Comparison of ENCODE assay signal across 8 cellular contexts in genomic region chr2:231781798-231782726, GRCh38. TPM values are rescaled to one million over a fixed set of nuclear protein-coding genes. Genes with fewer than 3 reads are reported as not detected.
DNase-seq lines count a peak whose midpoint lies in the region; ATAC-seq and TF ChIP-seq lines count a peak whose summit lies in the region.

No MANE protein-coding gene starts in this region.

- H3K27ac ChIP-seq in H9 (ENCODE audit: insufficient read length, low read depth, low read length) (no peak overlapping the region), SK-N-SH (ENCODE audit: low read depth in 2 of 2, low read length in 1 of 2) (peak overlapping the region; percentile 64 to 89; a peak in 3 of 4 replicates), upper lobe of left lung (peak overlapping the region; percentile 69 to 95 (median 88))

- no peak overlapping the region for H3T11ph ChIP-seq in H9 (ENCODE audit: low read length)

- no peak overlapping the region for H2BK20ac ChIP-seq in H9 (ENCODE audit: low read depth, low read length, poor library complexity, severe bottlenecking)

- H2BK120ac ChIP-seq in H9 (ENCODE audit: low read depth, low read length, poor library complexity, severe bottlenecking): no peak overlapping the region

- no peaks in the 10 kb centered on the region for H4K20me1 ChIP-seq in H9 (ENCODE audit: control insufficient read depth, insufficient read depth, insufficient read length)
- peaks cover 1% of the 10 kb centered on the region; the same call in 1 of the 2 replicates for H4K20me1 ChIP-seq in SK-N-SH (ENCODE audit: insufficient read depth)

- CTCF ChIA-PET in SK-N-SH (lab: Yijun Ruan, JAX): interaction anchor here (0.6 to 1.4 kb wide), 5 partner anchors 12 to 149 kb away, joined by 3 to 6 read pairs (median 3); no protein-coding TSS in a partner anchor

- peak overlapping the region; percentile 55 to 95 (median 94); a peak in 6 of 7 replicates for H3K27ac Mint-ChIP-seq in H9
- peak overlapping the region; percentile 96 for H3K27ac Mint-ChIP-seq in memory B cell

- no peak for TF ChIP-seq POLR2A in upper lobe of left lung (IDR thresholded peaks at IDR 0.05)

- peak overlapping the region; percentile 94 to 97 for H3K4me3 Mint-ChIP-seq in H9
- peak overlapping the region; percentile 92 for H3K4me3 Mint-ChIP-seq in memory B cell

- no CpG with 5 or more reads among the region's 12 CpGs for WGBS in H9 (ENCODE audit: extremely low coverage, insufficient read length, low lambda C conversion rate)
- WGBS in SK-N-SH (ENCODE audit: low lambda C conversion rate): 7% methylated on average over 12 of the region's 12 CpGs
- WGBS in upper lobe of left lung, 2 donors: 0% methylated on average over 12 of the region's 12 CpGs

- no peak overlapping the region for H3K4ac ChIP-seq in H9 (ENCODE audit: low read depth, low read length)

- no peak for TF ChIP-seq CTCF in H9 (conservative IDR thresholded peaks at IDR 0.05)
- no peak for TF ChIP-seq CTCF in SK-N-SH (IDR thresholded peaks at IDR 0.05)
- no peak for TF ChIP-seq CTCF in upper lobe of left lung (IDR thresholded peaks at IDR 0.05)

- no peaks in the 10 kb centered on the region for H3K4me1 ChIP-seq in H9 (ENCODE audit: insufficient read depth, low read length)
- peaks cover 9 to 21% of the 10 kb centered on the region in 2 experiments; a peak in 3 of 4 replicates for H3K4me1 ChIP-seq in SK-N-SH (ENCODE audit: control insufficient read depth in 1 of 2, insufficient read depth in 2 of 2, low read depth in 1 of 2, low read length in 1 of 2)
- H3K4me1 ChIP-seq in upper lobe of left lung: peaks cover 31 to 57% (median 45%) of the 10 kb centered on the region in 4 donors

- no peak overlapping the region for H2BK5ac ChIP-seq in H9 (ENCODE audit: insufficient read length, low read length)

- H2AK5ac ChIP-seq in H9 (ENCODE audit: insufficient read length, low read length): no peak overlapping the region

- TF ChIP-seq EP300 in SK-N-SH (IDR thresholded peaks at IDR 0.05; ENCODE audit: borderline replicate concordance in 1 of 2, low read depth in 1 of 2, low read length in 1 of 2) (no peak), upper lobe of left lung (IDR thresholded peaks at IDR 0.05) (no peak)

- H3K14ac ChIP-seq in H9 (ENCODE audit: insufficient read depth, low read length): no peak overlapping the region

- no peaks in the 10 kb centered on the region for H3K9me2 ChIP-seq in SK-N-SH

- H3F3A ChIP-seq in SK-N-SH (replicated peaks; ENCODE audit: insufficient read depth): no peaks in the 10 kb centered on the region

- H3K36me3 Mint-ChIP-seq in H9 (ENCODE audit: insufficient read depth in 1 of 3, low read depth in 3 of 3) (no peaks in the 10 kb centered on the region), memory B cell (no peaks in the 10 kb centered on the region)

- H3K23me2 ChIP-seq in H9 (ENCODE audit: insufficient read length, low read depth, low read length, poor library complexity, severe bottlenecking): peaks cover 12% of the 10 kb centered on the region

- H3K9me3 Mint-ChIP-seq in H9 (no peaks in the 10 kb centered on the region; a peak in 1 of 5 replicates), memory B cell (no peaks in the 10 kb centered on the region)

- H3K36me3 ChIP-seq in SK-N-SH (replicated peaks in 1 of 2; ENCODE audit: control insufficient read depth in 1 of 2, insufficient read depth in 2 of 2, low read length in 1 of 2): no peaks in the 10 kb centered on the region
- no peaks in the 10 kb centered on the region for H3K36me3 ChIP-seq in upper lobe of left lung

- no peak overlapping the region for H3K18ac ChIP-seq in H9 (ENCODE audit: insufficient read length, low read depth, low read length)

- no peak overlapping the region for H4K8ac ChIP-seq in H9 (replicated peaks; ENCODE audit: insufficient read length, low read depth, low read length)

- H3K79me2 ChIP-seq in H9 (ENCODE audit: insufficient read depth, low read length) (peaks cover 2% of the 10 kb centered on the region; the same call in 1 of the 2 replicates), SK-N-SH (ENCODE audit: insufficient read depth) (peaks cover 40% of the 10 kb centered on the region)

- no peak overlapping the region for H2BK15ac ChIP-seq in H9 (ENCODE audit: low read depth, low read length)

- H2AFZ ChIP-seq in H9 (ENCODE audit: low read length) (peak overlapping the region; percentile 25), SK-N-SH (ENCODE audit: low read depth) (peak overlapping the region; percentile 95)

- H3K27me3 ChIP-seq in H9 (ENCODE audit: insufficient read depth, low read length) (no peaks in the 10 kb centered on the region), SK-N-SH (ENCODE audit: insufficient read depth) (no peaks in the 10 kb centered on the region), upper lobe of left lung (no peaks in the 10 kb centered on the region)

- H2BK12ac ChIP-seq in H9 (ENCODE audit: insufficient read length, low read depth, low read length): no peak overlapping the region

- H3K27me3 Mint-ChIP-seq in H9 (ENCODE audit: low read depth) (peaks cover 4% of the 10 kb centered on the region; the same call in 1 of the 2 replicates), memory B cell (no peaks in the 10 kb centered on the region)

- H3K56ac ChIP-seq in H9 (ENCODE audit: insufficient read length, low read depth, low read length): no peak overlapping the region

- POLR2A ChIA-PET in SK-N-SH (lab: Yijun Ruan, JAX): no interaction called here

- H3K4me2 ChIP-seq in H9 (ENCODE audit: insufficient read depth, insufficient read length, low read length) (peak overlapping the region; percentile 96), SK-N-SH (peak overlapping the region; percentile 84)

- H3K79me1 ChIP-seq in H9 (ENCODE audit: insufficient read depth, low read depth, low read length, poor library complexity, severe bottlenecking): no peaks in the 10 kb centered on the region

- TF ChIP-seq RAD21 in SK-N-SH (IDR thresholded peaks at IDR 0.05; ENCODE audit: low read length): no peak

- no peak overlapping the region for H4K91ac ChIP-seq in H9 (ENCODE audit: insufficient read length, low read depth, low read length)

- no peaks in the 10 kb centered on the region for H3K9me3 ChIP-seq in H9 (ENCODE audit: control insufficient read depth, low read depth, low read length)
- no peaks in the 10 kb centered on the region for H3K9me3 ChIP-seq in SK-N-SH
- no peaks in the 10 kb centered on the region for H3K9me3 ChIP-seq in upper lobe of left lung

- ATAC-seq in memory B cell (ENCODE audit: low read depth): no peak
- peak in 1 of 2 donors; percentile 44 for ATAC-seq in upper lobe of left lung (ENCODE audit: low FRiP score in 2 of 2)
- ATAC-seq in GM18511 (IDR thresholded peaks at IDR 0.05; ENCODE audit: unreplicated experiment): no peak

- H3K4me1 Mint-ChIP-seq in H9 (peaks cover 26 to 38% of the 10 kb centered on the region in 2 experiments), memory B cell (peaks cover 54% of the 10 kb centered on the region)

- H4K5ac ChIP-seq in H9 (ENCODE audit: insufficient read length, low read depth, low read length): no peak overlapping the region

- no peak overlapping the region for H3K23ac ChIP-seq in H9 (ENCODE audit: insufficient read length, low read depth, low read length)

- H3K4me3 ChIP-seq in SK-N-SH (ENCODE audit: low read depth in 2 of 2, low read length in 1 of 2) (peak overlapping the region; percentile 86 to 87), upper lobe of left lung (peak overlapping the region; percentile 77 to 96 (median 86))

- peak; percentile 24 for DNase-seq in AG20443 (ENCODE audit: low spot score)
- no peak for DNase-seq in H9
- DNase-seq in SK-N-SH: no peak
- peak; percentile 81 to 84 for DNase-seq in dermis microvascular lymphatic vessel endothelial cell (ENCODE audit: low read depth in 2 of 2)
- no peak for DNase-seq in memory B cell (ENCODE audit: low spot score in 2 of 2)
- peak in 1 of 2 donors; percentile 48 for DNase-seq in upper lobe of left lung
- no peak for DNase-seq in COR-L47 (lab: John Stamatoyannopoulos, UW)

- H3K9ac ChIP-seq in H9 (ENCODE audit: extremely low read depth, insufficient read length, low read length): peak overlapping the region; percentile 43
- H3K9ac ChIP-seq in SK-N-SH: peak overlapping the region; percentile 67

TF ChIP-seq in SK-N-SH, 30 proteins besides CTCF, POLR2A, EP300 and RAD21:
- TF ChIP-seq, protein P1, sequence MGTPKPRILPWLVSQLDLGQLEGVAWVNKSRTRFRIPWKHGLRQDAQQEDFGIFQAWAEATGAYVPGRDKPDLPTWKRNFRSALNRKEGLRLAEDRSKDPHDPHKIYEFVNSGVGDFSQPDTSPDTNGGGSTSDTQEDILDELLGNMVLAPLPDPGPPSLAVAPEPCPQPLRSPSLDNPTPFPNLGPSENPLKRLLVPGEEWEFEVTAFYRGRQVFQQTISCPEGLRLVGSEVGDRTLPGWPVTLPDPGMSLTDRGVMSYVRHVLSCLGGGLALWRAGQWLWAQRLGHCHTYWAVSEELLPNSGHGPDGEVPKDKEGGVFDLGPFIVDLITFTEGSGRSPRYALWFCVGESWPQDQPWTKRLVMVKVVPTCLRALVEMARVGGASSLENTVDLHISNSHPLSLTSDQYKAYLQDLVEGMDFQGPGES (IDR thresholded peaks at IDR 0.05; ENCODE audit: low read depth, low read length): no peak
- TF ChIP-seq, protein P2, sequence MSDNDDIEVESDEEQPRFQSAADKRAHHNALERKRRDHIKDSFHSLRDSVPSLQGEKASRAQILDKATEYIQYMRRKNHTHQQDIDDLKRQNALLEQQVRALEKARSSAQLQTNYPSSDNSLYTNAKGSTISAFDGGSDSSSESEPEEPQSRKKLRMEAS (IDR thresholded peaks at IDR 0.05; ENCODE audit: low read depth): peak; percentile 21; the same call in 1 of the 2 replicates

RNA-seq across cellular contexts. Expression of gene PDE6D, which starts 1.0 kb away (rescaled TPM):
- total RNA-seq in H9 (2021): 33.7 and 33.9 TPM in 2 replicates
- 33.9 and 41.2 TPM in 2 replicates for polyA plus RNA-seq in SK-N-SH (2012; rRNA removed)
- 41.5 and 43.1 TPM in 2 replicates for polyA plus RNA-seq in SK-N-SH (2012; cell fraction: cytosol; rRNA removed)
- polyA plus RNA-seq in SK-N-SH (2012; cell fraction: nucleus; rRNA removed): 13.3 and 17.8 TPM in 2 replicates
- total RNA-seq in dermis microvascular lymphatic vessel endothelial cell: 14.9 and 20.6 TPM in 2 replicates
- total RNA-seq in upper lobe of left lung: 10 to 100 TPM; 10.5 to 22.8 (median 17.4) TPM

RNA-seq across cellular contexts. Expression of gene COPS7B, which starts 4.2 kb away (rescaled TPM):
- 61.0 and 61.4 TPM in 2 replicates for total RNA-seq in H9 (2021)
- polyA plus RNA-seq in SK-N-SH (2012; rRNA removed): 60.5 and 92.7 TPM in 2 replicates
- polyA plus RNA-seq in SK-N-SH (2012; cell fraction: cytosol; rRNA removed): 41.7 and 55.3 TPM in 2 replicates
- polyA plus RNA-seq in SK-N-SH (2012; cell fraction: nucleus; rRNA removed): 223 and 297 TPM in 2 replicates
- total RNA-seq in dermis microvascular lymphatic vessel endothelial cell: 11.2 and 15.8 TPM in 2 replicates
- total RNA-seq in upper lobe of left lung: 10 to 100 TPM; 23.1 to 91.1 (median 28.2) TPM

Comparison
In these comparisons a context has a peak if more than half of its experiments do, and no peak if none do; other contexts are left out.
1. DNase-seq: peak in AG20443 (single experiment) and dermis microvascular lymphatic vessel endothelial cell (2 of 2); none in H9 (single experiment), SK-N-SH (single experiment), memory B cell (0 of 2) and COR-L47 (single experiment).